ENCODE assay signal across 8 cellular contexts in genomic region chrX:40579880-40580536, GRCh38. TPM values are rescaled to one million over a fixed set of nuclear protein-coding genes. Genes with fewer than 3 reads are reported as not detected.
A peak's percentile ranks its signal among the peaks of the same experiment; 100 is the strongest.
DNase-seq lines count a peak whose midpoint lies in the region; ATAC-seq and TF ChIP-seq lines count a peak whose summit lies in the region.

No MANE protein-coding gene starts in this region.

- peaks cover 8% of the 10 kb centered on the region for H3K4me1 Mint-ChIP-seq in progenitor cell of endocrine pancreas (ENCODE audit: low read depth)

- POLR2A ChIA-PET in RWPE1 (lab: Yijun Ruan, JAX; ENCODE audit: low non-redundant PET): no interaction called here

- H3K27ac ChIP-seq in RWPE1: peak overlapping the region; percentile 77

- peaks cover 13% of the 10 kb centered on the region for H3K9me3 Mint-ChIP-seq in progenitor cell of endocrine pancreas (ENCODE audit: low read depth)

- no peaks in the 10 kb centered on the region for H3K36me3 Mint-ChIP-seq in progenitor cell of endocrine pancreas (ENCODE audit: insufficient read depth)

- ATAC-seq in HG02571 (IDR thresholded peaks at IDR 0.05; ENCODE audit: unreplicated experiment): peak; percentile 34

- no peak for DNase-seq in GM12865 (ENCODE audit: low read depth)
- DNase-seq in RWPE1 (ENCODE audit: low spot score): no peak
- no peak for DNase-seq in fibroblast of mammary gland (ENCODE audit: low read depth)
- no peak for DNase-seq in progenitor cell of endocrine pancreas (ENCODE audit: low spot score, unreplicated experiment)
- DNase-seq in COR-L47 (lab: John Stamatoyannopoulos, UW): no peak
- no peak for DNase-seq in NCI-H345 treated with DMSO at 0.1 percent for 48 hours (lab: John Stamatoyannopoulos, UW; ENCODE audit: unreplicated experiment)
- no peak for DNase-seq in germinal center (ENCODE audit: low spot score)

- peak overlapping the region; percentile 62 for H3K4me3 ChIP-seq in GM12865 (ENCODE audit: low read depth, low read length)
- H3K4me3 ChIP-seq in fibroblast of mammary gland (ENCODE audit: control insufficient read depth, low read depth, low read length): peak overlapping the region; percentile 76

- CTCF ChIA-PET in RWPE1 (lab: Yijun Ruan, JAX): interaction anchor here (0.5 kb wide), 1 partner anchor 495 kb away, joined by 4 read pairs; no protein-coding TSS in a partner anchor

- TF ChIP-seq CTCF in GM12865 (IDR thresholded peaks at IDR 0.05; ENCODE audit: insufficient read depth, low read depth, low read length, missing control alignments) (no peak), RWPE1 (conservative IDR thresholded peaks at IDR 0.05; ENCODE audit: low read depth) (no peak), fibroblast of mammary gland (conservative IDR thresholded peaks at IDR 0.05; ENCODE audit: control insufficient read depth, insufficient read depth, low read depth, low read length) (no peak), progenitor cell of endocrine pancreas (IDR thresholded peaks at IDR 0.05; ENCODE audit: unreplicated experiment) (no peak)

- H3K27me3 Mint-ChIP-seq in progenitor cell of endocrine pancreas: no peaks in the 10 kb centered on the region

- peak overlapping the region; percentile 87 for H3K4me3 Mint-ChIP-seq in progenitor cell of endocrine pancreas (ENCODE audit: low read depth)

- peak overlapping the region; percentile 88 for H3K27ac Mint-ChIP-seq in progenitor cell of endocrine pancreas

RNA-seq across cellular contexts. Expression of gene ATP6AP2, which starts 0.8 kb away (rescaled TPM):
- total RNA-seq in progenitor cell of endocrine pancreas: 79.8 and 82.5 TPM in 2 replicates

RNA-seq across cellular contexts. Expression of gene MPC1L, which starts 43.2 kb away (rescaled TPM):
- total RNA-seq in progenitor cell of endocrine pancreas: not detected in 2 replicates
